Comparison of ENCODE assay signal across 1 cellular context in the genomic region with DNA sequence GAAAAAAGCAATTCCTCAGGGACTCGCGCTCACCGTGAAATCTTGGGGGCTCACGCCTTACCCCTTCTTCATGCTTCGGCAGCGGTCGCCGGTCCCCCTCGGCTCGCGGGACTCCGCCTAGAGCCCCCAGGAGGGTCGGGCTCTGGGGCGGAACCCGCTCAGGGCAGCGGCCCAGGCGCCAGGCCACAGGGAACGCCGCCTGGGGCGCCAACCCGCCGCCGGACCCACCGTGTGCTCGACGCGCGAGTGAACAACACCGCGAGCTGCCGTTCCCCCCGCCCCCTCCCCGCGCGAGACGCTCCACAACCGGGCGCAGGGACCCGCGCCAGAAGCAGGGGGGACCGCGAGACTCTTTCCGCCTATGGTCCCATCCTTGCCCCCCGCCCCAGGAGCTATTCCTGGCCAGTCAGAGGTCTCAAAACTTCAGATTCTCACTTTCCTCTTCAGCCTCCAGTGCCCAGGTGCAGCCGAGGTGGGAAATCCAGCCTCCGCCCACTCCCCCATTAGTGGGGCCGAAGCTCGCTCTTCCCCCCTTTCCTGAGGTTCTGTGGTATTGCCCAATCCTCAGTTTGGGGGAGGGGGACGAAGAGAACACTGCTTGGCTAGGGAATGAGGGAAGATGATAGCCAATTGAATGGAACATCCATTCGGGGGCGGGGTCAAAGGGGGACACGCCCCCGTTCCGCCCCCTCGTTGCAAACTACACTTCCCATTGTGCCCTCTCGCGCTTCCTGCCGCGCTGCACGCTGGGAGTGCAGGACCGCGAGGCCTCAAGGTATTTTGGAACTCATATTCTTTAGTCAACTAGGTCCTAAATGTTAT.
TF ChIP-seq lines count a peak whose summit lies in the region.

A gene (minus strand): TSS at position 265 of the 822 bp plus-strand sequence. CDS start 52,069 bp downstream, outside the sequence.

TF ChIP-seq in K562, 482 proteins besides CTCF, POLR2A, EP300 and RAD21 (continued from another document and continues in another):
- TF ChIP-seq PRMT5 (CRISPR knock-in tag; IDR thresholded peaks at IDR 0.05) (no peak), PHF20 (IDR thresholded peaks at IDR 0.05; ENCODE audit: partially characterized antibody) (peak; percentile 34), KLF1 (tag; IDR thresholded peaks at IDR 0.05) (0 out of 2 replicates have a peak, but pooled peaks have one; percentile 31), TCFL5 (CRISPR knock-in tag; conservative IDR thresholded peaks at IDR 0.05) (no peak), MCM7 (IDR thresholded peaks at IDR 0.05) (no peak), RNF2 (IDR thresholded peaks at IDR 0.05) (no peak), DIDO1 (tag; IDR thresholded peaks at IDR 0.05; ENCODE audit: low read depth) (no peak), ZFPM2 (CRISPR knock-in tag; IDR thresholded peaks at IDR 0.05) (no peak), JUNB (CRISPR knock-in tag; conservative IDR thresholded peaks at IDR 0.05) (no peak), ESRRB (CRISPR knock-in tag; IDR thresholded peaks at IDR 0.05; ENCODE audit: borderline replicate concordance) (no peak), FOSL1 (tag; conservative IDR thresholded peaks at IDR 0.05) (no peak), RBM15 (IDR thresholded peaks at IDR 0.05; ENCODE audit: insufficient read depth, low read length) (no peak), MCM3 (IDR thresholded peaks at IDR 0.05) (no peak), CEBPG (CRISPR knock-in tag; IDR thresholded peaks at IDR 0.05) (peak; percentile 92), CEBPG (tag; conservative IDR thresholded peaks at IDR 0.05 in 1 of 2, IDR thresholded peaks at IDR 0.05 in 1 of 2) (peak; percentile 90 to 99), CXXC5 (CRISPR knock-in tag; IDR thresholded peaks at IDR 0.05) (peak; percentile 61), ZNF778 (CRISPR knock-in tag; IDR thresholded peaks at IDR 0.05) (no peak), SAFB2 (IDR thresholded peaks at IDR 0.05; ENCODE audit: borderline replicate concordance, low read depth, low read length, severe bottlenecking) (no peak), ZNF586 (CRISPR knock-in tag; conservative IDR thresholded peaks at IDR 0.05) (no peak), ELF1 (tag; IDR thresholded peaks at IDR 0.05) (peak; percentile 94), NRF1 (conservative IDR thresholded peaks at IDR 0.05 in 1 of 2, IDR thresholded peaks at IDR 0.05 in 1 of 2) (peak; percentile 61 to 67), ATF7 (IDR thresholded peaks at IDR 0.05) (peak; percentile 99), RBM34 (IDR thresholded peaks at IDR 0.05; ENCODE audit: borderline replicate concordance, insufficient read depth, low read length) (no peak), HDAC3 (IDR thresholded peaks at IDR 0.05; ENCODE audit: borderline replicate concordance, partially characterized antibody) (no peak), DDX20 (tag; IDR thresholded peaks at IDR 0.05; ENCODE audit: low read depth) (no peak), TARDBP (IDR thresholded peaks at IDR 0.05) (0 out of 2 replicates have a peak, but pooled peaks have one; percentile 41), GATAD2B (IDR thresholded peaks at IDR 0.05; ENCODE audit: borderline replicate concordance) (no peak)
- TF ChIP-seq, protein P1, sequence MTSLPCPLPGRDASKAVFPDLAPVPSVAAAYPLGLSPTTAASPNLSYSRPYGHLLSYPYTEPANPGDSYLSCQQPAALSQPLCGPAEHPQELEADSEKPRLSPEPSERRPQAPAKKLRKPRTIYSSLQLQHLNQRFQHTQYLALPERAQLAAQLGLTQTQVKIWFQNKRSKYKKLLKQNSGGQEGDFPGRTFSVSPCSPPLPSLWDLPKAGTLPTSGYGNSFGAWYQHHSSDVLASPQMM (CRISPR knock-in tag; IDR thresholded peaks at IDR 0.05): no peak
- TF ChIP-seq, protein P2, sequence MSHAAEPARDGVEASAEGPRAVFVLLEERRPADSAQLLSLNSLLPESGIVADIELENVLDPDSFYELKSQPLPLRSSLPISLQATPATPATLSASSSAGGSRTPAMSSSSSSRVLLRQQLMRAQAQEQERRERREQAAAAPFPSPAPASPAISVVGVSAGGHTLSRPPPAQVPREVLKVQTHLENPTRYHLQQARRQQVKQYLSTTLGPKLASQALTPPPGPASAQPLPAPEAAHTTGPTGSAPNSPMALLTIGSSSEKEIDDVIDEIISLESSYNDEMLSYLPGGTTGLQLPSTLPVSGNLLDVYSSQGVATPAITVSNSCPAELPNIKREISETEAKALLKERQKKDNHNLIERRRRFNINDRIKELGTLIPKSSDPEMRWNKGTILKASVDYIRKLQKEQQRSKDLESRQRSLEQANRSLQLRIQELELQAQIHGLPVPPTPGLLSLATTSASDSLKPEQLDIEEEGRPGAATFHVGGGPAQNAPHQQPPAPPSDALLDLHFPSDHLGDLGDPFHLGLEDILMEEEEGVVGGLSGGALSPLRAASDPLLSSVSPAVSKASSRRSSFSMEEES (CRISPR knock-in tag; IDR thresholded peaks at IDR 0.05): no peak
- TF ChIP-seq, protein P3, sequence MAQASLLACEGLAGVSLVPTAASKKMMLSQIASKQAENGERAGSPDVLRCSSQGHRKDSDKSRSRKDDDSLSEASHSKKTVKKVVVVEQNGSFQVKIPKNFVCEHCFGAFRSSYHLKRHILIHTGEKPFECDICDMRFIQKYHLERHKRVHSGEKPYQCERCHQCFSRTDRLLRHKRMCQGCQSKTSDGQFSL (CRISPR knock-in tag; IDR thresholded peaks at IDR 0.05): peak; percentile 46; the same call in 1 of the 2 replicates
- TF ChIP-seq, protein P3 (tag; IDR thresholded peaks at IDR 0.05): no peak; a peak in 1 of 4 replicates
- TF ChIP-seq, protein P4, sequence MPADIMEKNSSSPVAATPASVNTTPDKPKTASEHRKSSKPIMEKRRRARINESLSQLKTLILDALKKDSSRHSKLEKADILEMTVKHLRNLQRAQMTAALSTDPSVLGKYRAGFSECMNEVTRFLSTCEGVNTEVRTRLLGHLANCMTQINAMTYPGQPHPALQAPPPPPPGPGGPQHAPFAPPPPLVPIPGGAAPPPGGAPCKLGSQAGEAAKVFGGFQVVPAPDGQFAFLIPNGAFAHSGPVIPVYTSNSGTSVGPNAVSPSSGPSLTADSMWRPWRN (IDR thresholded peaks at IDR 0.05; ENCODE audit: low read depth): no peak
- TF ChIP-seq, protein P5, sequence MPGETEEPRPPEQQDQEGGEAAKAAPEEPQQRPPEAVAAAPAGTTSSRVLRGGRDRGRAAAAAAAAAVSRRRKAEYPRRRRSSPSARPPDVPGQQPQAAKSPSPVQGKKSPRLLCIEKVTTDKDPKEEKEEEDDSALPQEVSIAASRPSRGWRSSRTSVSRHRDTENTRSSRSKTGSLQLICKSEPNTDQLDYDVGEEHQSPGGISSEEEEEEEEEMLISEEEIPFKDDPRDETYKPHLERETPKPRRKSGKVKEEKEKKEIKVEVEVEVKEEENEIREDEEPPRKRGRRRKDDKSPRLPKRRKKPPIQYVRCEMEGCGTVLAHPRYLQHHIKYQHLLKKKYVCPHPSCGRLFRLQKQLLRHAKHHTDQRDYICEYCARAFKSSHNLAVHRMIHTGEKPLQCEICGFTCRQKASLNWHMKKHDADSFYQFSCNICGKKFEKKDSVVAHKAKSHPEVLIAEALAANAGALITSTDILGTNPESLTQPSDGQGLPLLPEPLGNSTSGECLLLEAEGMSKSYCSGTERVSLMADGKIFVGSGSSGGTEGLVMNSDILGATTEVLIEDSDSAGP (CRISPR knock-in tag; IDR thresholded peaks at IDR 0.05): no peak
- TF ChIP-seq, protein P6, sequence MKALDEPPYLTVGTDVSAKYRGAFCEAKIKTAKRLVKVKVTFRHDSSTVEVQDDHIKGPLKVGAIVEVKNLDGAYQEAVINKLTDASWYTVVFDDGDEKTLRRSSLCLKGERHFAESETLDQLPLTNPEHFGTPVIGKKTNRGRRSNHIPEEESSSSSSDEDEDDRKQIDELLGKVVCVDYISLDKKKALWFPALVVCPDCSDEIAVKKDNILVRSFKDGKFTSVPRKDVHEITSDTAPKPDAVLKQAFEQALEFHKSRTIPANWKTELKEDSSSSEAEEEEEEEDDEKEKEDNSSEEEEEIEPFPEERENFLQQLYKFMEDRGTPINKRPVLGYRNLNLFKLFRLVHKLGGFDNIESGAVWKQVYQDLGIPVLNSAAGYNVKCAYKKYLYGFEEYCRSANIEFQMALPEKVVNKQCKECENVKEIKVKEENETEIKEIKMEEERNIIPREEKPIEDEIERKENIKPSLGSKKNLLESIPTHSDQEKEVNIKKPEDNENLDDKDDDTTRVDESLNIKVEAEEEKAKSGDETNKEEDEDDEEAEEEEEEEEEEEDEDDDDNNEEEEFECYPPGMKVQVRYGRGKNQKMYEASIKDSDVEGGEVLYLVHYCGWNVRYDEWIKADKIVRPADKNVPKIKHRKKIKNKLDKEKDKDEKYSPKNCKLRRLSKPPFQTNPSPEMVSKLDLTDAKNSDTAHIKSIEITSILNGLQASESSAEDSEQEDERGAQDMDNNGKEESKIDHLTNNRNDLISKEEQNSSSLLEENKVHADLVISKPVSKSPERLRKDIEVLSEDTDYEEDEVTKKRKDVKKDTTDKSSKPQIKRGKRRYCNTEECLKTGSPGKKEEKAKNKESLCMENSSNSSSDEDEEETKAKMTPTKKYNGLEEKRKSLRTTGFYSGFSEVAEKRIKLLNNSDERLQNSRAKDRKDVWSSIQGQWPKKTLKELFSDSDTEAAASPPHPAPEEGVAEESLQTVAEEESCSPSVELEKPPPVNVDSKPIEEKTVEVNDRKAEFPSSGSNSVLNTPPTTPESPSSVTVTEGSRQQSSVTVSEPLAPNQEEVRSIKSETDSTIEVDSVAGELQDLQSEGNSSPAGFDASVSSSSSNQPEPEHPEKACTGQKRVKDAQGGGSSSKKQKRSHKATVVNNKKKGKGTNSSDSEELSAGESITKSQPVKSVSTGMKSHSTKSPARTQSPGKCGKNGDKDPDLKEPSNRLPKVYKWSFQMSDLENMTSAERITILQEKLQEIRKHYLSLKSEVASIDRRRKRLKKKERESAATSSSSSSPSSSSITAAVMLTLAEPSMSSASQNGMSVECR (CRISPR knock-in tag; IDR thresholded peaks at IDR 0.05): no peak; the same call in 1 of the 2 replicates
- TF ChIP-seq, protein P7, sequence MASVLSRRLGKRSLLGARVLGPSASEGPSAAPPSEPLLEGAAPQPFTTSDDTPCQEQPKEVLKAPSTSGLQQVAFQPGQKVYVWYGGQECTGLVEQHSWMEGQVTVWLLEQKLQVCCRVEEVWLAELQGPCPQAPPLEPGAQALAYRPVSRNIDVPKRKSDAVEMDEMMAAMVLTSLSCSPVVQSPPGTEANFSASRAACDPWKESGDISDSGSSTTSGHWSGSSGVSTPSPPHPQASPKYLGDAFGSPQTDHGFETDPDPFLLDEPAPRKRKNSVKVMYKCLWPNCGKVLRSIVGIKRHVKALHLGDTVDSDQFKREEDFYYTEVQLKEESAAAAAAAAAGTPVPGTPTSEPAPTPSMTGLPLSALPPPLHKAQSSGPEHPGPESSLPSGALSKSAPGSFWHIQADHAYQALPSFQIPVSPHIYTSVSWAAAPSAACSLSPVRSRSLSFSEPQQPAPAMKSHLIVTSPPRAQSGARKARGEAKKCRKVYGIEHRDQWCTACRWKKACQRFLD (CRISPR knock-in tag; IDR thresholded peaks at IDR 0.05): peak; percentile 88; the same call in 1 of the 2 replicates
